ENCODE assay signal across 8 cellular contexts in the genomic region with DNA sequence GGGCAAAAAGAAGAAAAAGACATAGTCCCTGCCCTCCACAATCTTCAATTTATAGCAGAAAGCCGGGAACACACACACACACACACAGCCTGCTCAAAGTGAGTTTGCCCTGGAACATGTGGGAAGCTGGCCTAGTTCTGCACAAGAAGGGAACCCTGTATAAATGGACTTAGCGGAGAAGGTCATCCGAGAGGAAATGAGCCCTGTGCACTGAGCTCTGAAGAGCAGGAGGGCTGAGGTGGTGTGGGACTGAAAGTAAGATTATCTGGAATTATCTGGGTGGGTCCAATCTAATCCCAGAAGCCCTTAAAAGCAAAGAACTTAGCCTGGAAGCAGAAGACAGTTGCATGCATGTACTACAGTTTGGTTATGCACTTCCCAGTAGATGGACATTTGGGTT.
"Had no signal": no experiment of that assay in that cellular context is flagged by ENCODE, and none has a peak within 500 bp of the region (broad histone marks: within the 10 kb centered on the region; RNA-seq: fewer than 3 reads in every experiment).

No MANE protein-coding gene starts in this region.

- H3K27ac Mint-ChIP-seq: GM23338 had no signal

- FAIRE-seq: H1, H54, HTR-8/SVneo, K562 had no signal

- ATAC-seq: GM23338, K562 had no signal

- H3K4me3 Mint-ChIP-seq: GM23338, H9 had no signal

- DNase-seq: H9, HCEC 1CT, IMR-90 had no signal

- H3K4me3 ChIP-seq: GM23338, K562 had no signal
